ENCODE assay signal across 39 cellular contexts in the genomic region with DNA sequence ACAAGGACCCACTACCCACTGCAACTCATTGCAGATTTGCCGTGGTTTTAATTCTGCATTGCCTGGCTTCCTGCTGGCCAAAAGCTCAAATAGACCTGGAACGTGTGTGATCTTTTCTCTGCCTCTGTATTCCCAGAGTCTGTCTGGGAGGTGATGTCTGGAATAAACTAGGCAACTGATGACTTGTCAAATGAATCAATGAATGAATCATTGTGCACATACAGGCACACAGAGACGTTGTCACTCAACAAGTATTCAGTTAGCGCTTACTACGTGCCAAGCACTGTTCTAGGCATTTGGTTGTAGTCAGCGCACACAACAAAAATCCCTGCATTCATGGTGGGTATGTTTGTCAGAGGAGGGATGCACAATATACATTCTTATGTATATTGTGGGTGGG. TPM values are rescaled to one million over a fixed set of nuclear protein-coding genes. Genes with fewer than 3 reads are reported as not detected.
"Had no signal": no experiment of that assay in that cellular context is flagged by ENCODE, and none has a peak within 500 bp of the region (broad histone marks: within the 10 kb centered on the region; RNA-seq: fewer than 3 reads in every experiment).

No MANE protein-coding gene starts in this region.

- DNase-seq: activated B cell treated with CpG ODN at 0.5 μM for 24 hours; activated CD4-positive, alpha-beta memory T cell treated with anti-CD3 and anti-CD28 coated beads for 36 hours; activated CD4-positive, alpha-beta T cell treated with anti-CD3 and anti-CD28 coated beads for 4 hours; activated CD4-positive, alpha-beta T cell treated with anti-CD3 and anti-CD28 coated beads, Interleukin-2, amount 10 ng/mL, durations not matched to agents 24 days and 14 days; activated CD4-positive, alpha-beta T cell treated with anti-CD3 and anti-CD28 coated beads, Interleukin-2, amount 50 U/mL, for 1 hour; activated CD4-positive, alpha-beta T cell treated with anti-CD3 and anti-CD28 coated beads, Interleukin-2, amount 50 U/mL, for 4 hours; activated CD4-positive, CD25-positive, alpha-beta regulatory T cell treated with anti-CD3 and anti-CD28 coated beads, Interleukin-2, amount 50 U/mL, for 72 hours; activated CD8-positive, alpha-beta memory T cell treated with anti-CD3 and anti-CD28 coated beads, Interleukin-2, amount 50 U/mL, for 4 hours; activated CD8-positive, alpha-beta T cell treated with anti-CD3 and anti-CD28 coated beads for 36 hours; activated effector memory CD4-positive, alpha-beta T cell treated with anti-CD3 and anti-CD28 coated beads, Interleukin-2, amount 50 U/mL, for 16 hours; activated gamma-delta T cell treated with Interleukin-2 at 50 U/mL for 16 hours; activated naive CD4-positive, alpha-beta T cell; activated naive CD4-positive, alpha-beta T cell treated with anti-CD3 and anti-CD28 coated beads for 36 hours; activated naive CD4-positive, alpha-beta T cell treated with anti-CD3 and anti-CD28 coated beads, Interleukin-2, amount 50 U/mL, for 16 hours; activated naive CD8-positive, alpha-beta T cell treated with anti-CD3 and anti-CD28 coated beads for 36 hours; activated T-cell treated with anti-CD3 and anti-CD28 coated beads for 4 hours; activated T-cell treated with anti-CD3 and anti-CD28 coated beads, Interleukin-2, amount 50 U/mL, for 1 hour; activated T-cell treated with anti-CD3 and anti-CD28 coated beads, Interleukin-2, amount 50 U/mL, for 4 hours; activated T-cell treated with anti-CD3 and anti-CD28 coated beads, Interleukin-2, amount 50 U/mL, for 72 hours; adrenal gland; amniotic stem cell; aorta; body of pancreas; brain microvascular endothelial cell; cerebellar nuclear complex; T-helper 1 cell; T-helper 2 cell; T-helper 9 cell had no signal

- H3K4me1 Mint-ChIP-seq: activated B cell treated with CpG ODN at 0.5 μM for 24 hours; activated CD4-positive, alpha-beta T cell treated with anti-CD3 and anti-CD28 coated beads, Interleukin-2, amount 10 ng/mL, durations not matched to agents 24 days and 14 days; activated naive CD8-positive, alpha-beta T cell treated with anti-CD3 and anti-CD28 coated beads for 36 hours; activated T-helper 17 cell treated with anti-CD3 and anti-CD28 coated beads, Interleukin-2, amount 50 U/mL, for 72 hours; central memory CD8-positive, alpha-beta T cell had no signal

- H3K27ac Mint-ChIP-seq: activated B cell treated with CpG ODN at 0.5 μM for 24 hours; activated CD4-positive, alpha-beta memory T cell treated with anti-CD3 and anti-CD28 coated beads for 36 hours; activated CD4-positive, alpha-beta T cell treated with anti-CD3 and anti-CD28 coated beads, Interleukin-2, amount 10 ng/mL, durations not matched to agents 24 days and 14 days; activated CD8-positive, alpha-beta T cell treated with anti-CD3 and anti-CD28 coated beads for 36 hours; activated naive CD4-positive, alpha-beta T cell treated with anti-CD3 and anti-CD28 coated beads for 36 hours; activated naive CD4-positive, alpha-beta T cell treated with anti-CD3 and anti-CD28 coated beads, Interleukin-2, amount 50 U/mL, for 72 hours; activated naive CD8-positive, alpha-beta T cell treated with anti-CD3 and anti-CD28 coated beads for 36 hours; activated T-cell treated with anti-CD3 and anti-CD28 coated beads, Interleukin-2, amount 50 U/mL, for 72 hours; activated T-helper 1 cell treated with anti-CD3 and anti-CD28 coated beads, Interleukin-12 subunit alpha, Interleukin-12 subunit beta, Interleukin-2, Interleukin-4 antibody, amounts not matched to agents 30 ng/mL and 10 ng/mL and 1 ng/mL, durations not matched to agents 14 hours and 24 hours and 36 hours; activated T-helper 17 cell treated with anti-CD3 and anti-CD28 coated beads, Interleukin-2, amount 50 U/mL, for 72 hours; T-helper 1 cell treated with Interleukin-12 subunit alpha and Interleukin-12 subunit beta and Interleukin-4 antibody, amounts not matched to agents 30 μg/mL and 1 μg/mL, for 36 hours; T-helper 2 cell treated with Interferon-gamma antibody and Interleukin-4, amounts not matched to agents 5 μg/mL and 100 μg/mL, for 36 hours had no signal

- H3K4me3 Mint-ChIP-seq: activated B cell treated with CpG ODN at 0.5 μM for 24 hours; activated CD4-positive, alpha-beta memory T cell treated with anti-CD3 and anti-CD28 coated beads for 36 hours; activated CD4-positive, alpha-beta T cell treated with anti-CD3 and anti-CD28 coated beads, Interleukin-2, amount 10 ng/mL, durations not matched to agents 24 days and 14 days; activated CD8-positive, alpha-beta T cell treated with anti-CD3 and anti-CD28 coated beads for 36 hours; activated naive CD4-positive, alpha-beta T cell treated with anti-CD3 and anti-CD28 coated beads for 36 hours; activated naive CD8-positive, alpha-beta T cell treated with anti-CD3 and anti-CD28 coated beads for 36 hours; activated T-cell treated with anti-CD3 and anti-CD28 coated beads, Interleukin-2, amount 50 U/mL, for 4 hours; activated T-cell treated with anti-CD3 and anti-CD28 coated beads, Interleukin-2, amount 50 U/mL, for 72 hours; activated T-helper 1 cell treated with anti-CD3 and anti-CD28 coated beads, Interleukin-12 subunit alpha, Interleukin-12 subunit beta, Interleukin-2, Interleukin-4 antibody, amounts not matched to agents 30 ng/mL and 10 ng/mL and 1 ng/mL, durations not matched to agents 14 hours and 24 hours and 36 hours; activated T-helper 17 cell treated with anti-CD3 and anti-CD28 coated beads, Interleukin-2, amount 50 U/mL, for 72 hours; central memory CD8-positive, alpha-beta T cell; T-helper 1 cell treated with Interleukin-12 subunit alpha and Interleukin-12 subunit beta and Interleukin-4 antibody, amounts not matched to agents 30 μg/mL and 1 μg/mL, for 36 hours; T-helper 2 cell treated with Interferon-gamma antibody and Interleukin-4, amounts not matched to agents 5 μg/mL and 100 μg/mL, for 36 hours had no signal

- H3K4me3 ChIP-seq: adrenal gland, body of pancreas, breast epithelium, cardiac muscle cell had no signal

- ATAC-seq: activated CD8-positive, alpha-beta T cell treated with anti-CD3 and anti-CD28 coated beads for 36 hours; activated naive CD4-positive, alpha-beta T cell treated with anti-CD3 and anti-CD28 coated beads, Interleukin-2, amount 50 U/mL, for 72 hours; activated T-cell treated with anti-CD3 and anti-CD28 coated beads, Interleukin-2, amount 50 U/mL, for 4 hours; activated T-cell treated with anti-CD3 and anti-CD28 coated beads, Interleukin-2, amount 50 U/mL, for 72 hours; activated T-helper 17 cell treated with anti-CD3 and anti-CD28 coated beads, Interleukin-2, amount 50 U/mL, for 72 hours; body of pancreas had no signal

- H3K36me3 Mint-ChIP-seq: activated CD4-positive, alpha-beta memory T cell treated with anti-CD3 and anti-CD28 coated beads for 36 hours; activated naive CD4-positive, alpha-beta T cell treated with anti-CD3 and anti-CD28 coated beads, Interleukin-2, amount 50 U/mL, for 72 hours; activated naive CD8-positive, alpha-beta T cell treated with anti-CD3 and anti-CD28 coated beads for 36 hours had no signal

- FAIRE-seq: astrocyte, TTC549 had no signal

- H3K9me3 ChIP-seq: adrenal gland, body of pancreas, breast epithelium had no signal

- H3K27ac ChIP-seq: adrenal gland, body of pancreas, brain microvascular endothelial cell, breast epithelium, cardiac muscle cell, VCaP had no signal

- H3K36me3 ChIP-seq: adrenal gland, brain microvascular endothelial cell, breast epithelium, cardiac muscle cell had no signal

- H3K9me3 Mint-ChIP-seq: activated B cell treated with CpG ODN at 0.5 μM for 24 hours; activated CD4-positive, alpha-beta memory T cell treated with anti-CD3 and anti-CD28 coated beads for 36 hours; activated CD4-positive, alpha-beta T cell treated with anti-CD3 and anti-CD28 coated beads, Interleukin-2, amount 10 ng/mL, durations not matched to agents 24 days and 14 days; activated CD8-positive, alpha-beta T cell treated with anti-CD3 and anti-CD28 coated beads for 36 hours; activated naive CD4-positive, alpha-beta T cell treated with anti-CD3 and anti-CD28 coated beads for 36 hours; activated naive CD4-positive, alpha-beta T cell treated with anti-CD3 and anti-CD28 coated beads, Interleukin-2, amount 50 U/mL, for 72 hours; activated naive CD8-positive, alpha-beta T cell treated with anti-CD3 and anti-CD28 coated beads for 36 hours; activated T-cell treated with anti-CD3 and anti-CD28 coated beads, Interleukin-2, amount 50 U/mL, for 4 hours; activated T-cell treated with anti-CD3 and anti-CD28 coated beads, Interleukin-2, amount 50 U/mL, for 72 hours; activated T-helper 1 cell treated with anti-CD3 and anti-CD28 coated beads, Interleukin-12 subunit alpha, Interleukin-12 subunit beta, Interleukin-2, Interleukin-4 antibody, amounts not matched to agents 30 ng/mL and 10 ng/mL and 1 ng/mL, durations not matched to agents 14 hours and 24 hours and 36 hours; activated T-helper 17 cell treated with anti-CD3 and anti-CD28 coated beads, Interleukin-2, amount 50 U/mL, for 72 hours; central memory CD8-positive, alpha-beta T cell; T-helper 1 cell treated with Interleukin-12 subunit alpha and Interleukin-12 subunit beta and Interleukin-4 antibody, amounts not matched to agents 30 μg/mL and 1 μg/mL, for 36 hours; T-helper 2 cell treated with Interferon-gamma antibody and Interleukin-4, amounts not matched to agents 5 μg/mL and 100 μg/mL, for 36 hours had no signal

- H3K4me1 ChIP-seq: adrenal gland, body of pancreas, breast epithelium had no signal

RNA-seq across cellular contexts. Expression of a gene that starts 8.9 kb away (rescaled TPM):
- total RNA-seq: activated B cell treated with CpG ODN at 0.5 μM for 24 hours; activated CD4-positive, alpha-beta memory T cell treated with anti-CD3 and anti-CD28 coated beads for 36 hours; activated CD4-positive, alpha-beta T cell treated with anti-CD3 and anti-CD28 coated beads, Interleukin-2, amount 10 ng/mL, durations not matched to agents 24 days and 14 days; activated naive CD4-positive, alpha-beta T cell treated with anti-CD3 and anti-CD28 coated beads for 36 hours; activated naive CD4-positive, alpha-beta T cell treated with anti-CD3 and anti-CD28 coated beads, Interleukin-2, amount 50 U/mL, for 72 hours; activated T-cell treated with anti-CD3 and anti-CD28 coated beads, Interleukin-2, amount 50 U/mL, for 72 hours; activated T-helper 1 cell treated with anti-CD3 and anti-CD28 coated beads, Interleukin-12 subunit alpha, Interleukin-12 subunit beta, Interleukin-2, Interleukin-4 antibody, amounts not matched to agents 30 ng/mL and 10 ng/mL and 1 ng/mL, durations not matched to agents 14 hours and 24 hours and 36 hours; activated T-helper 17 cell treated with anti-CD3 and anti-CD28 coated beads, Interleukin-2, amount 50 U/mL, for 72 hours; body of pancreas had no signal
